Comparison of ENCODE assay signal across 24 cellular contexts in the genomic region with DNA sequence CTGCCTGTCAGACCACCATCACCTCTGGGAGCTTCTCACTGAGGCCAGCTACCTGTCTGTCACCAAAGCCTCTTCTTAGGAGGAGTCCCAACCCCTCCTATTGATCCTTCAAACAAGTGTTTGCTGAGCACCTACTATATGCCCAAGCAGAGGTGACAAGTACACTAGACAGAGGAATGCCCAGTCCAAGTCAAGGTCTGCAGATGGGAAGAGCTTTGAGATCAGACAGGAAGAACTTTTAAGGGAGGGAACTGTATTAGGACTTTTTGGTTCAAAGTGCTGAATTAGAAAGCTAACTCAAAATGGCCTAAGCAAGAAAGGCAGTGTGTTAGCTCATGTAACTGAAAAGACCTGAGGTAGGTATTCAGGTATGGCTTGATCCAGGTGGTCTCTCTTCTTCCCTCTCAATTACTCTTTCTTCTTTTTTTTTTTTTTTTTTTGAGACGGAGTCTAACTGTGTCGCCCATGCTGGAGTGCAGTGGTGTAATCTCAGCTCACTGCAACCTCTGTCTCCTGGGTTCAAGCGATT.
"Had no signal": no experiment of that assay in that cellular context is flagged by ENCODE, and none has a peak within 500 bp of the region (broad histone marks: within the 10 kb centered on the region; RNA-seq: fewer than 3 reads in every experiment).

No MANE protein-coding gene starts in this region.

- H3K4me3 ChIP-seq: ascending aorta, body of pancreas, MG63 had no signal

- H3K9me3 Mint-ChIP-seq: activated CD4-positive, alpha-beta T cell treated with anti-CD3 and anti-CD28 coated beads, Interleukin-2, amount 10 ng/mL, durations not matched to agents 24 days and 14 days; activated naive CD4-positive, alpha-beta T cell treated with anti-CD3 and anti-CD28 coated beads, Interleukin-2, amount 50 U/mL, for 24 hours; activated T-cell treated with anti-CD3 and anti-CD28 coated beads, Interleukin-2, amount 50 U/mL, for 24 hours; activated T-helper 1 cell treated with anti-CD3 and anti-CD28 coated beads, Interleukin-12 subunit alpha, Interleukin-12 subunit beta, Interleukin-2, Interleukin-4 antibody, amounts not matched to agents 30 ng/mL and 10 ng/mL and 1 ng/mL, durations not matched to agents 14 hours and 24 hours and 36 hours; central memory CD8-positive, alpha-beta T cell; T-helper 1 cell treated with Interleukin-12 subunit alpha and Interleukin-12 subunit beta and Interleukin-4 antibody, amounts not matched to agents 30 μg/mL and 1 μg/mL, for 36 hours; WTC11 had no signal

- H3K9ac ChIP-seq: KMS-11 had no signal

- H3K9me3 ChIP-seq: ascending aorta, body of pancreas, MG63 had no signal

- H3K27ac ChIP-seq: ascending aorta, body of pancreas, KMS-11 had no signal

- H3K27me3 Mint-ChIP-seq: activated naive CD4-positive, alpha-beta T cell treated with anti-CD3 and anti-CD28 coated beads, Interleukin-2, amount 50 U/mL, for 24 hours had no signal

- DNase-seq: activated CD4-positive, alpha-beta T cell treated with anti-CD3 and anti-CD28 coated beads for 1 hour; activated CD4-positive, alpha-beta T cell treated with anti-CD3 and anti-CD28 coated beads, Interleukin-2, amount 50 U/mL, for 48 hours; activated CD8-positive, alpha-beta memory T cell treated with anti-CD3 and anti-CD28 coated beads, Interleukin-2, amount 10 ng/mL, durations not matched to agents 7 days and 5 days; activated effector memory CD4-positive, alpha-beta T cell treated with Interleukin-2 at 50 U/mL for 16 hours; activated naive CD4-positive, alpha-beta T cell; activated T-cell treated with anti-CD3 and anti-CD28 coated beads, Interleukin-2, amount 50 U/mL, for 24 hours; amniotic stem cell; body of pancreas; MG63; NCI-H1105; NCI-H1436; NCI-H1694 treated with DMSO at 0.1 percent for 48 hours; NCI-H2029 treated with DMSO at 0.1 percent for 48 hours; NCI-H510A treated with DMSO at 0.1 percent for 48 hours; PC-3; SHP77 treated with DMSO at 0.1 percent for 48 hours had no signal

- H3K36me3 ChIP-seq: ascending aorta, MG63 had no signal

- H3K27me3 ChIP-seq: ascending aorta, body of pancreas, MG63 had no signal

- H3K4me3 Mint-ChIP-seq: activated CD4-positive, alpha-beta T cell treated with anti-CD3 and anti-CD28 coated beads, Interleukin-2, amount 10 ng/mL, durations not matched to agents 24 days and 14 days; activated CD8-positive, alpha-beta memory T cell treated with anti-CD3 and anti-CD28 coated beads, Interleukin-2, amount 10 ng/mL, durations not matched to agents 7 days and 5 days; activated naive CD4-positive, alpha-beta T cell treated with anti-CD3 and anti-CD28 coated beads, Interleukin-2, amount 50 U/mL, for 24 hours; activated T-cell treated with anti-CD3 and anti-CD28 coated beads, Interleukin-2, amount 50 U/mL, for 24 hours; activated T-helper 1 cell treated with anti-CD3 and anti-CD28 coated beads, Interleukin-12 subunit alpha, Interleukin-12 subunit beta, Interleukin-2, Interleukin-4 antibody, amounts not matched to agents 30 ng/mL and 10 ng/mL and 1 ng/mL, durations not matched to agents 14 hours and 24 hours and 36 hours; central memory CD8-positive, alpha-beta T cell; T-helper 1 cell treated with Interleukin-12 subunit alpha and Interleukin-12 subunit beta and Interleukin-4 antibody, amounts not matched to agents 30 μg/mL and 1 μg/mL, for 36 hours; WTC11 had no signal

- H3K4me2 ChIP-seq: KMS-11 had no signal

- H3K36me3 Mint-ChIP-seq: activated CD8-positive, alpha-beta memory T cell treated with anti-CD3 and anti-CD28 coated beads, Interleukin-2, amount 10 ng/mL, durations not matched to agents 7 days and 5 days; activated naive CD4-positive, alpha-beta T cell treated with anti-CD3 and anti-CD28 coated beads, Interleukin-2, amount 50 U/mL, for 24 hours; WTC11 had no signal

- H3K27ac Mint-ChIP-seq: activated CD4-positive, alpha-beta T cell treated with anti-CD3 and anti-CD28 coated beads, Interleukin-2, amount 10 ng/mL, durations not matched to agents 24 days and 14 days; activated CD8-positive, alpha-beta memory T cell treated with anti-CD3 and anti-CD28 coated beads, Interleukin-2, amount 10 ng/mL, durations not matched to agents 7 days and 5 days; activated naive CD4-positive, alpha-beta T cell treated with anti-CD3 and anti-CD28 coated beads, Interleukin-2, amount 50 U/mL, for 24 hours; activated T-cell treated with anti-CD3 and anti-CD28 coated beads, Interleukin-2, amount 50 U/mL, for 24 hours; activated T-helper 1 cell treated with anti-CD3 and anti-CD28 coated beads, Interleukin-12 subunit alpha, Interleukin-12 subunit beta, Interleukin-2, Interleukin-4 antibody, amounts not matched to agents 30 ng/mL and 10 ng/mL and 1 ng/mL, durations not matched to agents 14 hours and 24 hours and 36 hours; T-helper 1 cell treated with Interleukin-12 subunit alpha and Interleukin-12 subunit beta and Interleukin-4 antibody, amounts not matched to agents 30 μg/mL and 1 μg/mL, for 36 hours; WTC11 had no signal

- ATAC-seq: activated CD8-positive, alpha-beta memory T cell treated with anti-CD3 and anti-CD28 coated beads, Interleukin-2, amount 10 ng/mL, durations not matched to agents 7 days and 5 days; body of pancreas; PC-3; WTC11 had no signal
